In genomic region chrX:15356444-15356843, GRCh38 we compare ENCODE assay signal across 23 cellular contexts. TPM values are rescaled to one million over a fixed set of nuclear protein-coding genes. Genes with fewer than 3 reads are reported as not detected.
DNase-seq lines count a peak whose midpoint lies in the region; ATAC-seq, FAIRE-seq and TF ChIP-seq lines count a peak whose summit lies in the region.
"Had no signal": no experiment of that assay in that cellular context is flagged by ENCODE, and none has a peak within 500 bp of the region (broad histone marks: within the 10 kb centered on the region; RNA-seq: fewer than 3 reads in every experiment).

No MANE protein-coding gene starts in this region.

- FAIRE-seq in HepG2 (lab: Jason Lieb, UNC) = no peak
- FAIRE-seq: islet of Langerhans, urothelium cell line had no signal

- TF ChIP-seq EP300 in HepG2 (IDR thresholded peaks at IDR 0.05; ENCODE audit: low read depth in 2 of 2, low read length in 2 of 2) = no peak
- TF ChIP-seq EP300 in HepG2 (CRISPR knock-in tag; IDR thresholded peaks at IDR 0.05; ENCODE audit: borderline replicate concordance) = no peak

- H3K18ac ChIP-seq in mesendoderm (ENCODE audit: low read length) = no peak overlapping the region

- in situ Hi-C loops in HepG2 (cut with HindIII; ENCODE audit: extremely low pct_ligation_motif_present, low pct_unique_long_range_greater_than_20kb) = no loop called here

- no peak overlapping the region for H3K4ac ChIP-seq in mesendoderm (ENCODE audit: low read depth, low read length)

- H3K9ac ChIP-seq in liver (ENCODE audit: low read depth in 1 of 2, low read length in 2 of 2) (no peak overlapping the region), HepG2 (ENCODE audit: insufficient read depth, low read depth, low read length) (no peak overlapping the region), mesendoderm (ENCODE audit: low read length) (no peak overlapping the region)

- H3K23ac ChIP-seq in mesendoderm (ENCODE audit: low read length) = no peak overlapping the region

- H4K8ac ChIP-seq in mesendoderm (ENCODE audit: low read depth, low read length) = no peak overlapping the region

- no peak overlapping the region for H2BK15ac ChIP-seq in mesendoderm (replicated peaks; ENCODE audit: low read depth)

- H2AK5ac ChIP-seq in mesendoderm (ENCODE audit: low read length) = no peak overlapping the region

- H3K27me3 ChIP-seq in liver (ENCODE audit: control insufficient read depth in 4 of 4, insufficient read depth in 4 of 4, low read length in 3 of 4) (no peaks in the 10 kb centered on the region), HepG2 (ENCODE audit: control insufficient read depth in 1 of 2, insufficient read depth in 2 of 2, low read length in 2 of 2) (no peaks in the 10 kb centered on the region), mesendoderm (ENCODE audit: insufficient read depth, low read length, poor library complexity) (no peaks in the 10 kb centered on the region)
- H3K27me3 ChIP-seq: SJSA1 had no signal

- no peak overlapping the region for H3K56ac ChIP-seq in mesendoderm (ENCODE audit: low read length)

- CTCF ChIA-PET in HepG2 (lab: Yijun Ruan, JAX; ENCODE audit: low intra/inter-chr PET ratio, low total read pairs) = no interaction called here

- H3K4me2 ChIP-seq in HepG2 (ENCODE audit: low read depth, low read length) (no peak overlapping the region), mesendoderm (ENCODE audit: low read length) (no peak overlapping the region)

- no peak overlapping the region for H3K27ac ChIP-seq in liver (ENCODE audit: low read depth in 1 of 2, low read length in 2 of 2)
- H3K27ac ChIP-seq in HepG2 (ENCODE audit: extremely low read length, insufficient read depth, low read length) = no peak overlapping the region
- no peak overlapping the region for H3K27ac ChIP-seq in mesendoderm (ENCODE audit: low read depth, low read length)
- H3K27ac ChIP-seq: SJSA1 had no signal

- peak; percentile 30 to 33 for TF ChIP-seq RAD21 in liver (IDR thresholded peaks at IDR 0.05)
- TF ChIP-seq RAD21 in HepG2 (CRISPR knock-in tag; IDR thresholded peaks at IDR 0.05) = no peak

- H3K4me3 ChIP-seq in liver (ENCODE audit: low read depth in 1 of 3, low read length in 3 of 3) = no peak overlapping the region
- H3K4me3 ChIP-seq in HepG2 (replicated peaks in 1 of 3; ENCODE audit: insufficient read depth in 1 of 3, low read depth in 2 of 3, low read length in 3 of 3) = no peak overlapping the region
- H3K4me3 ChIP-seq in cardiac fibroblast (replicated peaks in 1 of 2; ENCODE audit: low read depth in 2 of 2, low read length in 2 of 2) = no peak overlapping the region
- no peak overlapping the region for H3K4me3 ChIP-seq in mesendoderm (ENCODE audit: low read length)
- H3K4me3 ChIP-seq: heart left ventricle, SJSA1 had no signal

- no peaks in the 10 kb centered on the region for H3K4me1 ChIP-seq in liver (ENCODE audit: control insufficient read depth in 4 of 4, insufficient read depth in 4 of 4, low read length in 3 of 4)
- H3K4me1 ChIP-seq in HepG2 (ENCODE audit: insufficient read depth, low read length) = no peaks in the 10 kb centered on the region
- no peaks in the 10 kb centered on the region for H3K4me1 ChIP-seq in mesendoderm (ENCODE audit: control insufficient read depth, low read depth, low read length)
- H3K4me1 ChIP-seq: SJSA1 had no signal

- ATAC-seq in HepG2 (no peak), left lobe of liver (peak; percentile 38), HG02852 (IDR thresholded peaks at IDR 0.05; ENCODE audit: unreplicated experiment) (no peak)
- no peak for ATAC-seq in stimulated activated naive CD8-positive, alpha-beta T cell treated with anti-CD3 and anti-CD28 coated beads, Interleukin-15, Interleukin-2, amounts not matched to agents 100 U/mL and 50 U/mL, for 24 hours
- ATAC-seq: stimulated activated naive CD8-positive, alpha-beta T cell treated with anti-CD3 and anti-CD28 coated beads, Interleukin-15, amount 100 ng/mL, for 72 hours had no signal

- no peaks in the 10 kb centered on the region for H3K79me2 ChIP-seq in HepG2 (ENCODE audit: insufficient read depth, low read length)
- no peaks in the 10 kb centered on the region for H3K79me2 ChIP-seq in mesendoderm (ENCODE audit: control insufficient read depth, insufficient read depth, low read length)

- peaks cover 0 to 3% (median 0%) of the 10 kb centered on the region in 4 donors for H3K9me3 ChIP-seq in liver (ENCODE audit: control insufficient read depth in 4 of 4, low read length in 3 of 4)
- H3K9me3 ChIP-seq in HepG2 (ENCODE audit: low read length) = no peaks in the 10 kb centered on the region
- H3K9me3 ChIP-seq: SJSA1 had no signal

- no peaks in the 10 kb centered on the region for H4K20me1 ChIP-seq in HepG2 (ENCODE audit: insufficient read depth, low read length)

- H2AFZ ChIP-seq in HepG2 (ENCODE audit: low read length) = no peak overlapping the region

- no peak overlapping the region for H2BK5ac ChIP-seq in mesendoderm (ENCODE audit: low read length)

- TF ChIP-seq CTCF in liver (IDR thresholded peaks at IDR 0.05; ENCODE audit: low read depth, low read length, missing input control) (no peak), HepG2 (CRISPR knock-in tag; IDR thresholded peaks at IDR 0.05) (no peak), cardiac fibroblast (IDR thresholded peaks at IDR 0.05; ENCODE audit: low read depth, low read length) (no peak)

- DNase-seq in HepG2 (ENCODE audit: low spot score) (no peak), cardiac fibroblast (ENCODE audit: low read depth in 2 of 2) (peak; percentile 74 to 82), left lobe of liver (ENCODE audit: low spot score) (no peak), mesendoderm (no peak), NCI-H526 (lab: John Stamatoyannopoulos, UW) (no peak)
- no peak for DNase-seq in stimulated activated naive CD8-positive, alpha-beta T cell treated with anti-CD3 and anti-CD28 coated beads, Interleukin-15, Interleukin-2, amounts not matched to agents 100 U/mL and 50 U/mL, for 24 hours
- DNase-seq: activated CD4-positive, alpha-beta T cell treated with anti-CD3 and anti-CD28 coated beads for 1 hour; amniotic stem cell; H9; heart left ventricle; KG1; NCI-H187; OCI-M1; stimulated activated naive CD8-positive, alpha-beta T cell treated with anti-CD3 and anti-CD28 coated beads, Interleukin-15, amount 100 ng/mL, for 72 hours; T1000 had no signal

- no TSS peak for BruUV-seq in HepG2 (replicated peaks; lab: Mats Ljungman, UMichigan)

- no peak overlapping the region for H4K5ac ChIP-seq in mesendoderm (ENCODE audit: low read length)

- no peaks in the 10 kb centered on the region for H3K79me1 ChIP-seq in mesendoderm (ENCODE audit: low read length)

- no peak overlapping the region for H2BK120ac ChIP-seq in mesendoderm (ENCODE audit: low read depth, low read length)

- TF ChIP-seq POLR2A in HepG2 (IDR thresholded peaks at IDR 0.05; ENCODE audit: insufficient read depth in 1 of 2, low read depth in 2 of 2, low read length in 2 of 2) = no peak

- H3K36me3 ChIP-seq in liver (ENCODE audit: control insufficient read depth in 4 of 4, insufficient read depth in 3 of 4, low read depth in 1 of 4, low read length in 3 of 4) = no peaks in the 10 kb centered on the region
- no peaks in the 10 kb centered on the region for H3K36me3 ChIP-seq in HepG2 (replicated peaks in 1 of 2; ENCODE audit: control insufficient read depth in 1 of 2, insufficient read depth in 2 of 2, low read length in 2 of 2)
- H3K36me3 ChIP-seq in mesendoderm (ENCODE audit: control insufficient read depth, insufficient read depth, low read length) = no peaks in the 10 kb centered on the region
- H3K36me3 ChIP-seq: SJSA1 had no signal

- POLR2A ChIA-PET in HepG2 (lab: Yijun Ruan, JAX) = no interaction called here

- 17% methylated on average over 1 of the region's 1 CpG for WGBS in liver
- 95% methylated on average over 1 of the region's 1 CpG for WGBS in HepG2 (ENCODE audit: low lambda C conversion rate)
- no CpG with 5 or more reads among the region's 1 CpG for WGBS in mesendoderm (ENCODE audit: extremely low coverage, insufficient coverage, low lambda C conversion rate)

- intact Hi-C loops in HepG2 (cut with micrococcal nuclease; ENCODE audit: unreplicated experiment) = no loop called here

RNA-seq across cellular contexts. Expression of gene PIGA, which starts 21.1 kb away (rescaled TPM):
- 1 to 10 TPM; 7.9 to 8.7 TPM for total RNA-seq in liver
- polyA plus RNA-seq in liver = 1 to 10 TPM; 3.0 to 3.3 TPM
- 13.0 and 19.9 TPM in 2 replicates for total RNA-seq in HepG2 (2016; rRNA removed; fragmentation: Illumina TruSeq; extraction: Trizol)
- total RNA-seq in HepG2 (2016; cell fraction: cytosol; rRNA removed; fragmentation: Illumina TruSeq; extraction: Trizol; ENCODE audit: low read depth) = 2.2 and 2.5 TPM in 2 replicates
- total RNA-seq in HepG2 (2016; cell fraction: insoluble cytoplasmic fraction; rRNA removed; fragmentation: Illumina TruSeq; extraction: Trizol) = 13.9 and 16.6 TPM in 2 replicates
- total RNA-seq in HepG2 (2016; cell fraction: membrane; rRNA removed; fragmentation: Illumina TruSeq; extraction: Trizol) = 9.6 and 12.7 TPM in 2 replicates
- total RNA-seq in HepG2 (2016; cell fraction: nucleus; rRNA removed; fragmentation: Illumina TruSeq; extraction: Trizol) = 17.7 and 21.1 TPM in 2 replicates
- polyA plus RNA-seq in HepG2 (2011; rRNA removed) = 4.4 and 6.0 TPM in 2 replicates
- polyA plus RNA-seq in HepG2 (2011; cell fraction: cytosol; rRNA removed) = 2.1 and 2.7 TPM in 2 replicates
- polyA plus RNA-seq in HepG2 (2011; cell fraction: nucleus; rRNA removed) = 6.5 and 7.0 TPM in 2 replicates
- polyA plus RNA-seq in HepG2 (2012) = 4.1 and 6.2 TPM in 2 replicates
- 1.2 and 1.7 TPM in 2 replicates for polyA plus RNA-seq in HepG2 (2016; cell fraction: cytosol; fragmentation: Illumina TruSeq; extraction: Trizol; ENCODE audit: low read depth)
- 14.7 and 15.1 TPM in 2 replicates for polyA plus RNA-seq in HepG2 (2016; cell fraction: insoluble cytoplasmic fraction; fragmentation: Illumina TruSeq; extraction: Trizol; ENCODE audit: low read depth)
- 5.5 and 6.4 TPM in 2 replicates for polyA plus RNA-seq in HepG2 (2016; cell fraction: membrane; fragmentation: Illumina TruSeq; extraction: Trizol; ENCODE audit: low read depth)
- polyA plus RNA-seq in HepG2 (2016; cell fraction: nucleus; fragmentation: Illumina TruSeq; extraction: Trizol; ENCODE audit: insufficient read depth, low read depth) = 21.5 and 24.4 TPM in 2 replicates
- 11.0 and 43.0 TPM in 2 replicates for polyA minus RNA-seq in HepG2 (2011; rRNA and poly(A)+ RNA removed; ENCODE audit: low replicate concordance)
- 4.2 and 4.8 TPM in 2 replicates for polyA minus RNA-seq in HepG2 (2011; cell fraction: cytosol; rRNA and poly(A)+ RNA removed)
- 19.6 and 23.0 TPM in 2 replicates for polyA minus RNA-seq in HepG2 (2011; cell fraction: nucleus; rRNA and poly(A)+ RNA removed)
- 5.7 TPM for total RNA-seq in left lobe of liver
- polyA plus RNA-seq in mesendoderm (2013, experiment 1 of 2) = 8.6 TPM
- polyA plus RNA-seq in mesendoderm (2013, experiment 2 of 2) = 7.5 TPM

RNA-seq across cellular contexts. Expression of gene VEGFD, which starts 27.8 kb away (rescaled TPM):
- under 1 TPM; 0.05 to 0.92 TPM for total RNA-seq in liver
- 1 to 10 TPM in 1 of 2 donors, under 1 TPM in 1; 0.37 to 4.5 TPM for polyA plus RNA-seq in liver
- 0.27 and 0.35 TPM in 2 replicates for total RNA-seq in HepG2 (2016; rRNA removed; fragmentation: Illumina TruSeq; extraction: Trizol)
- total RNA-seq in HepG2 (2016; cell fraction: cytosol; rRNA removed; fragmentation: Illumina TruSeq; extraction: Trizol; ENCODE audit: low read depth) = 0.35 and 0.61 TPM in 2 replicates
- total RNA-seq in HepG2 (2016; cell fraction: insoluble cytoplasmic fraction; rRNA removed; fragmentation: Illumina TruSeq; extraction: Trizol) = 0.30 TPM in 1 of 2 replicates, not detected in the other
- total RNA-seq in HepG2 (2016; cell fraction: membrane; rRNA removed; fragmentation: Illumina TruSeq; extraction: Trizol) = 0.14 TPM in 1 of 2 replicates, not detected in the other
- total RNA-seq in HepG2 (2016; cell fraction: nucleus; rRNA removed; fragmentation: Illumina TruSeq; extraction: Trizol) = 0.31 and 1.0 TPM in 2 replicates
- 0.11 and 0.34 TPM in 2 replicates for polyA plus RNA-seq in HepG2 (2011; rRNA removed)
- polyA plus RNA-seq in HepG2 (2011; cell fraction: cytosol; rRNA removed) = 0.04 and 0.21 TPM in 2 replicates
- 0.48 and 0.87 TPM in 2 replicates for polyA plus RNA-seq in HepG2 (2011; cell fraction: nucleus; rRNA removed)
- 0.25 and 0.30 TPM in 2 replicates for polyA plus RNA-seq in HepG2 (2012)
- 0.14 TPM in 1 of 2 replicates, not detected in the other for polyA plus RNA-seq in HepG2 (2016; cell fraction: cytosol; fragmentation: Illumina TruSeq; extraction: Trizol; ENCODE audit: low read depth)
- polyA plus RNA-seq in HepG2 (2016; cell fraction: insoluble cytoplasmic fraction; fragmentation: Illumina TruSeq; extraction: Trizol; ENCODE audit: low read depth) = not detected in 2 replicates
- polyA plus RNA-seq in HepG2 (2016; cell fraction: membrane; fragmentation: Illumina TruSeq; extraction: Trizol; ENCODE audit: low read depth) = 0.13 TPM in 1 of 2 replicates, not detected in the other
- 1.1 and 3.1 TPM in 2 replicates for polyA plus RNA-seq in HepG2 (2016; cell fraction: nucleus; fragmentation: Illumina TruSeq; extraction: Trizol; ENCODE audit: insufficient read depth, low read depth)
- 0.56 TPM in 1 of 2 replicates, not detected in the other for polyA minus RNA-seq in HepG2 (2011; rRNA and poly(A)+ RNA removed; ENCODE audit: low replicate concordance)
- polyA minus RNA-seq in HepG2 (2011; cell fraction: cytosol; rRNA and poly(A)+ RNA removed) = not detected in 2 replicates
- polyA minus RNA-seq in HepG2 (2011; cell fraction: nucleus; rRNA and poly(A)+ RNA removed) = 0.52 and 0.62 TPM in 2 replicates
- 0.28 TPM for total RNA-seq in left lobe of liver
- polyA plus RNA-seq in mesendoderm (2013, experiment 1 of 2) = not detected
- polyA plus RNA-seq in mesendoderm (2013, experiment 2 of 2) = 0.03 TPM
- total RNA-seq: mononuclear cell, SJSA1 had no signal

RNA-seq across cellular contexts. Expression of gene ASB11, which starts 41.0 kb away (rescaled TPM):
- total RNA-seq in liver = not detected
- under 1 TPM in 1 of 2 donors, not detected in 1; 0.03 TPM for polyA plus RNA-seq in liver
- total RNA-seq in HepG2 (2016; rRNA removed; fragmentation: Illumina TruSeq; extraction: Trizol) = not detected in 2 replicates
- total RNA-seq in HepG2 (2016; cell fraction: cytosol; rRNA removed; fragmentation: Illumina TruSeq; extraction: Trizol; ENCODE audit: low read depth) = not detected in 2 replicates
- total RNA-seq in HepG2 (2016; cell fraction: insoluble cytoplasmic fraction; rRNA removed; fragmentation: Illumina TruSeq; extraction: Trizol) = not detected in 2 replicates
- not detected in 2 replicates for total RNA-seq in HepG2 (2016; cell fraction: membrane; rRNA removed; fragmentation: Illumina TruSeq; extraction: Trizol)
- not detected in 2 replicates for total RNA-seq in HepG2 (2016; cell fraction: nucleus; rRNA removed; fragmentation: Illumina TruSeq; extraction: Trizol)
- not detected in 2 replicates for polyA plus RNA-seq in HepG2 (2011; rRNA removed)
- not detected in 2 replicates for polyA plus RNA-seq in HepG2 (2011; cell fraction: cytosol; rRNA removed)
- not detected in 2 replicates for polyA plus RNA-seq in HepG2 (2011; cell fraction: nucleus; rRNA removed)
- polyA plus RNA-seq in HepG2 (2012) = 0.07 TPM in 1 of 2 replicates, not detected in the other
- not detected in 2 replicates for polyA plus RNA-seq in HepG2 (2016; cell fraction: cytosol; fragmentation: Illumina TruSeq; extraction: Trizol; ENCODE audit: low read depth)
- polyA plus RNA-seq in HepG2 (2016; cell fraction: insoluble cytoplasmic fraction; fragmentation: Illumina TruSeq; extraction: Trizol; ENCODE audit: low read depth) = not detected in 2 replicates
- not detected in 2 replicates for polyA plus RNA-seq in HepG2 (2016; cell fraction: membrane; fragmentation: Illumina TruSeq; extraction: Trizol; ENCODE audit: low read depth)
- not detected in 2 replicates for polyA plus RNA-seq in HepG2 (2016; cell fraction: nucleus; fragmentation: Illumina TruSeq; extraction: Trizol; ENCODE audit: insufficient read depth, low read depth)
- not detected in 2 replicates for polyA minus RNA-seq in HepG2 (2011; rRNA and poly(A)+ RNA removed; ENCODE audit: low replicate concordance)
- polyA minus RNA-seq in HepG2 (2011; cell fraction: cytosol; rRNA and poly(A)+ RNA removed) = not detected in 2 replicates
- not detected in 2 replicates for polyA minus RNA-seq in HepG2 (2011; cell fraction: nucleus; rRNA and poly(A)+ RNA removed)
- total RNA-seq in left lobe of liver = not detected
- polyA plus RNA-seq in mesendoderm (2013, experiment 1 of 2) = not detected
- polyA plus RNA-seq in mesendoderm (2013, experiment 2 of 2) = not detected
- total RNA-seq: H9, mononuclear cell, NCI-H460, renal cortical epithelial cell, SJSA1 had no signal

Comparison
In these comparisons a context has a peak if more than half of its experiments do, and no peak if none do; other contexts are left out.
1. DNase-seq: peak in cardiac fibroblast (2 of 2); none in HepG2 (single experiment), left lobe of liver (single experiment), mesendoderm (single experiment), NCI-H526 (0 of 2) and stimulated activated naive CD8-positive, alpha-beta T cell treated with anti-CD3 and anti-CD28 coated beads, Interleukin-15, Interleukin-2, amounts not matched to agents 100 U/mL and 50 U/mL, for 24 hours (single experiment).